ENCODE assay signal across 19 cellular contexts in the genomic region with DNA sequence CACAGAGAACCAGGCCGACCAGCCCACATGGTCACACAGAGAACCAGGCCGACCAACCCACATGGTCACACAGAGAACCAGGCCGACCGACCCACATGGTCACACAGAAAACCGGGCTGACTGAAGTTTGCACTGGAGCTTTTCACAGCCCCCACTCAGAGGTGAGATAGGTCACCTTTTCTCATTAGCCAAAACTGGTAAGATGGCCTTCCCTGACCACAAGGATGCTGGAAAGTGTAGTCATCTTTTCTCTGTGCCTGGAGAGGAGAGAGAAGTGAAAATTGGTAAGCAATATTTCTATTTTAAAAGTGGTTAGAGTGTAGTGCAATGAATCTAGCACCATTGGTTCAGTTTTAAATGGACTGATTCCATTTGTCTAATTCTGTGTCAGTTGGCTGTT.
DNase-seq lines count a peak whose midpoint lies in the region; ATAC-seq and TF ChIP-seq lines count a peak whose summit lies in the region.
"Had no signal": no experiment of that assay in that cellular context is flagged by ENCODE, and none has a peak within 500 bp of the region (broad histone marks: within the 10 kb centered on the region; RNA-seq: fewer than 3 reads in every experiment).

No MANE protein-coding gene starts in this region.

- peaks cover 0 to 55% of the 10 kb centered on the region in 2 donors for H3K4me1 ChIP-seq in right atrium auricular region
- peaks cover 11% of the 10 kb centered on the region for H3K4me1 ChIP-seq in IMR-90 (ENCODE audit: control insufficient read depth, insufficient read depth, low read length)
- peaks cover 50% of the 10 kb centered on the region for H3K4me1 ChIP-seq in body of pancreas
- H3K4me1 ChIP-seq in CD8-positive, alpha-beta memory T cell (ENCODE audit: insufficient read depth, low read length), result no peaks in the 10 kb centered on the region

- no peak for TF ChIP-seq POLR2A in IMR-90 (IDR thresholded peaks at IDR 0.05; ENCODE audit: low read depth, low read length)
- no peak for TF ChIP-seq POLR2A in body of pancreas (IDR thresholded peaks at IDR 0.05)

- TF ChIP-seq RAD21 in IMR-90 (IDR thresholded peaks at IDR 0.05; ENCODE audit: low read length), result no peak

- H4K5ac ChIP-seq in IMR-90 (ENCODE audit: low read depth, low read length), result peak overlapping the region; percentile 20; the same call in 1 of the 2 replicates

- POLR2A ChIA-PET in IMR-90 (lab: Charles Lee; ENCODE audit: unreplicated experiment), result no interaction called here
- POLR2A ChIA-PET in CD8-positive, alpha-beta memory T cell (lab: Charles Lee), result no interaction called here

- TF ChIP-seq CTCF in right atrium auricular region (IDR thresholded peaks at IDR 0.05) (no peak), IMR-90 (conservative IDR thresholded peaks at IDR 0.05; ENCODE audit: low read depth, low read length) (no peak), body of pancreas (IDR thresholded peaks at IDR 0.05) (no peak)

- no peaks in the 10 kb centered on the region for H3K9me3 Mint-ChIP-seq in stimulated activated memory B cell treated with anti-CD40 and anti-IgM and Interleukin-4, amounts not matched to agents 10 μg/mL and 1 μg/mL and 100 μg/mL, for 72 hours
- H3K9me3 Mint-ChIP-seq in CD8-positive, alpha-beta memory T cell, result no peaks in the 10 kb centered on the region
- H3K9me3 Mint-ChIP-seq: CD8-positive, alpha-beta T cell; H9 had no signal

- peak overlapping the region; percentile 83 for H3K14ac ChIP-seq in IMR-90 (replicated peaks; ENCODE audit: low read depth, low read length)

- DNase-seq in right atrium auricular region (ENCODE audit: low spot score) (no peak), cardiac septum (ENCODE audit: low spot score) (no peak), IMR-90 (no peak), body of pancreas (no peak), HuH-7 (ENCODE audit: low spot score) (no peak), T1000 (lab: John Stamatoyannopoulos, UW) (no peak)
- no peak for DNase-seq in CD8-positive, alpha-beta memory T cell
- DNase-seq: CD8-positive, alpha-beta T cell; H9; KBM-7; MV-4-11; NCI-H1694 treated with DMSO at 0.1 percent for 48 hours; NCI-H510A; NCI-H748 treated with DMSO at 0.1 percent for 48 hours; NK-92 treated with Interleukin-12 subunit alpha and Interleukin-12 subunit beta, amount 100 ng/mL, for 24 hours; RPMI8226 had no signal

- H3K9ac ChIP-seq in IMR-90 (ENCODE audit: low read depth, low read length), result no peak overlapping the region
- H3K9ac ChIP-seq: BLaER1 had no signal

- no peak overlapping the region for H3K56ac ChIP-seq in IMR-90 (ENCODE audit: extremely low read depth, insufficient read depth, low read length)

- peak overlapping the region; percentile 82 for H3K4ac ChIP-seq in IMR-90 (ENCODE audit: low read depth, low read length)

- H3K4me3 Mint-ChIP-seq in stimulated activated memory B cell treated with anti-CD40 and anti-IgM and Interleukin-4, amounts not matched to agents 10 μg/mL and 1 μg/mL and 100 μg/mL, for 72 hours, result no peak overlapping the region
- no peak overlapping the region for H3K4me3 Mint-ChIP-seq in CD8-positive, alpha-beta memory T cell
- H3K4me3 Mint-ChIP-seq: CD8-positive, alpha-beta T cell; H9 had no signal

- H3K36me3 Mint-ChIP-seq in stimulated activated memory B cell treated with anti-CD40 and anti-IgM and Interleukin-4, amounts not matched to agents 10 μg/mL and 1 μg/mL and 100 μg/mL, for 72 hours, result peaks cover 22% of the 10 kb centered on the region
- peaks cover 0 to 5% (median 0%) of the 10 kb centered on the region in 3 donors for H3K36me3 Mint-ChIP-seq in CD8-positive, alpha-beta memory T cell
- H3K36me3 Mint-ChIP-seq: CD8-positive, alpha-beta T cell had no signal

- 0 out of 2 replicates have a peak overlapping the region, but pooled peaks have one; percentile 18 for H4K91ac ChIP-seq in IMR-90 (ENCODE audit: insufficient read depth, low read depth, low read length)

- no peaks in the 10 kb centered on the region for H3K27me3 ChIP-seq in right atrium auricular region
- peaks cover 2% of the 10 kb centered on the region; the same call in 1 of the 2 replicates for H3K27me3 ChIP-seq in IMR-90 (ENCODE audit: control insufficient read depth, insufficient read depth, low read length)
- H3K27me3 ChIP-seq in body of pancreas, result no peaks in the 10 kb centered on the region
- no peaks in the 10 kb centered on the region for H3K27me3 ChIP-seq in CD8-positive, alpha-beta memory T cell (ENCODE audit: insufficient read depth, low read length, poor library complexity, severe bottlenecking)
- H3K27me3 ChIP-seq: BLaER1 had no signal

- CTCF ChIA-PET in IMR-90 (lab: Yijun Ruan, JAX), result no interaction called here
- CTCF ChIA-PET in CD8-positive, alpha-beta memory T cell (lab: Charles Lee), result no interaction called here

- no peaks in the 10 kb centered on the region for H3K27me3 Mint-ChIP-seq in stimulated activated memory B cell treated with anti-CD40 and anti-IgM and Interleukin-4, amounts not matched to agents 10 μg/mL and 1 μg/mL and 100 μg/mL, for 72 hours
- H3K27me3 Mint-ChIP-seq in CD8-positive, alpha-beta memory T cell, result peaks cover 8 to 19% of the 10 kb centered on the region in 2 donors

- peaks cover 39% of the 10 kb centered on the region for H3K4me1 Mint-ChIP-seq in stimulated activated memory B cell treated with anti-CD40 and anti-IgM and Interleukin-4, amounts not matched to agents 10 μg/mL and 1 μg/mL and 100 μg/mL, for 72 hours
- H3K4me1 Mint-ChIP-seq in CD8-positive, alpha-beta memory T cell, result no peaks in the 10 kb centered on the region

- peak overlapping the region in 1 of 2 experiments; percentile 82; a peak in 1 of 4 replicates for H4K8ac ChIP-seq in IMR-90 (ENCODE audit: low read depth in 2 of 2, low read length in 2 of 2)

- in situ Hi-C loops in IMR-90 (cut with MboI; ENCODE audit: low sequenced_read_pairs), result no loop called here

- H3K27ac Mint-ChIP-seq in stimulated activated memory B cell treated with anti-CD40 and anti-IgM and Interleukin-4, amounts not matched to agents 10 μg/mL and 1 μg/mL and 100 μg/mL, for 72 hours, result peak overlapping the region; percentile 38
- H3K27ac Mint-ChIP-seq in CD8-positive, alpha-beta memory T cell, result no peak overlapping the region
- H3K27ac Mint-ChIP-seq: CD8-positive, alpha-beta T cell had no signal

- peak overlapping the region; percentile 92 for H2AK5ac ChIP-seq in IMR-90 (ENCODE audit: low read depth, low read length)

- H4K20me1 ChIP-seq in IMR-90 (ENCODE audit: insufficient read depth, low read length), result no peaks in the 10 kb centered on the region
- H4K20me1 ChIP-seq: BLaER1 had no signal

- peak overlapping the region; percentile 92; the same call in 1 of the 2 replicates for H2BK20ac ChIP-seq in IMR-90 (ENCODE audit: low read depth, low read length)

- no peak overlapping the region for H3K4me2 ChIP-seq in IMR-90 (ENCODE audit: low read depth, low read length)
- H3K4me2 ChIP-seq: BLaER1 had no signal

- H3K36me3 ChIP-seq in right atrium auricular region (no peaks in the 10 kb centered on the region), IMR-90 (ENCODE audit: control insufficient read depth, insufficient read depth, low read length) (no peaks in the 10 kb centered on the region), body of pancreas (replicated peaks in 1 of 2; ENCODE audit: insufficient read depth in 1 of 2, low read depth in 2 of 2) (no peaks in the 10 kb centered on the region)
- H3K36me3 ChIP-seq in CD8-positive, alpha-beta memory T cell (ENCODE audit: insufficient read depth, low read length), result no peaks in the 10 kb centered on the region
- H3K36me3 ChIP-seq: BLaER1 had no signal

- WGBS in IMR-90 (ENCODE audit: extremely low coverage in 2 of 2, insufficient read length in 1 of 2), 2 experiments, result no CpG with 5 or more reads among the region's 5 CpGs
- 94 to 100% methylated on average over 3 to 5 of the region's 5 CpGs for WGBS in body of pancreas, 2 donors

- ATAC-seq in IMR-90 (ENCODE audit: low read depth), result no peak
- ATAC-seq in body of pancreas, result no peak
- ATAC-seq in stimulated activated memory B cell treated with anti-CD40 and anti-IgM and Interleukin-4, amounts not matched to agents 10 μg/mL and 1 μg/mL and 100 μg/mL, for 72 hours, result peak; percentile 49
- ATAC-seq: A549; CD8-positive, alpha-beta T cell had no signal

- dilution Hi-C loops in IMR-90 (cut with HindIII; ENCODE audit: low sequenced_read_pairs, unreplicated experiment), result no loop called here

- BruUV-seq in IMR-90 (replicated peaks; lab: Mats Ljungman, UMichigan), result no TSS peak

- H3K4me3 ChIP-seq in right atrium auricular region, result no peak overlapping the region
- no peak overlapping the region for H3K4me3 ChIP-seq in IMR-90 (ENCODE audit: insufficient read depth, low read depth, low read length)
- no peak overlapping the region for H3K4me3 ChIP-seq in body of pancreas
- H3K4me3 ChIP-seq in CD8-positive, alpha-beta memory T cell (ENCODE audit: low read length), result no peak overlapping the region
- H3K4me3 ChIP-seq: A549, BLaER1 had no signal

- no peak overlapping the region for H2AFZ ChIP-seq in IMR-90 (replicated peaks; ENCODE audit: low read length, poor library complexity)

- H2BK120ac ChIP-seq in IMR-90 (ENCODE audit: low read depth, low read length), result peak overlapping the region; percentile 86; the same call in 1 of the 2 replicates

- intact Hi-C loops in cardiac septum (cut with DNase I) (no loop called here), IMR-90 (cut with micrococcal nuclease) (no loop called here), body of pancreas (cut with DNase I) (no loop called here)

- peak overlapping the region; percentile 43; the same call in 1 of the 2 replicates for H3K18ac ChIP-seq in IMR-90 (ENCODE audit: low read depth, low read length)

- peak overlapping the region; percentile 56 to 83 for H3K27ac ChIP-seq in right atrium auricular region
- no peak overlapping the region for H3K27ac ChIP-seq in IMR-90 (ENCODE audit: insufficient read depth, low read length)
- peak overlapping the region in 3 of 4 donors; percentile 26 to 97 (median 86) for H3K27ac ChIP-seq in body of pancreas
- no peak overlapping the region for H3K27ac ChIP-seq in CD8-positive, alpha-beta memory T cell (ENCODE audit: low read depth, low read length)
- H3K27ac ChIP-seq: BLaER1 had no signal

- H2BK15ac ChIP-seq in IMR-90 (ENCODE audit: low read depth, low read length), result peak overlapping the region; percentile 84; the same call in 2 of the 3 replicates

- H3K9me1 ChIP-seq in IMR-90 (ENCODE audit: insufficient read depth, low read length), result peaks cover 10% of the 10 kb centered on the region; the same call in 1 of the 2 replicates

- H3K9me3 ChIP-seq in right atrium auricular region, result no peaks in the 10 kb centered on the region
- H3K9me3 ChIP-seq in IMR-90 (ENCODE audit: control insufficient read depth, insufficient read depth, low read length), result no peaks in the 10 kb centered on the region
- H3K9me3 ChIP-seq in body of pancreas, result no peaks in the 10 kb centered on the region
- no peaks in the 10 kb centered on the region for H3K9me3 ChIP-seq in CD8-positive, alpha-beta memory T cell (ENCODE audit: low read length)
- H3K9me3 ChIP-seq: A549, BLaER1 had no signal

- peak overlapping the region; percentile 61 for H2BK5ac ChIP-seq in IMR-90 (ENCODE audit: low read depth, low read length, poor library complexity, severe bottlenecking)

- H3K23ac ChIP-seq in IMR-90 (ENCODE audit: low read depth, low read length), result 0 out of 2 replicates have a peak overlapping the region, but pooled peaks have one; percentile 37

- no peak overlapping the region for H2AK9ac ChIP-seq in IMR-90 (replicated peaks; ENCODE audit: low read depth, low read length, poor library complexity)

- H3K79me1 ChIP-seq in IMR-90 (ENCODE audit: low read depth in 1 of 2, low read length in 2 of 2), result peaks cover 0 to 6% of the 10 kb centered on the region in 2 experiments; a peak in 2 of 4 replicates

Comparison
In these comparisons a context has a peak if more than half of its experiments do, and no peak if none do; other contexts are left out.
1. H3K27ac ChIP-seq: peak in right atrium auricular region (2 of 2) and body of pancreas (3 of 4); none in IMR-90 (single experiment) and CD8-positive, alpha-beta memory T cell (single experiment).